In the genomic region with DNA sequence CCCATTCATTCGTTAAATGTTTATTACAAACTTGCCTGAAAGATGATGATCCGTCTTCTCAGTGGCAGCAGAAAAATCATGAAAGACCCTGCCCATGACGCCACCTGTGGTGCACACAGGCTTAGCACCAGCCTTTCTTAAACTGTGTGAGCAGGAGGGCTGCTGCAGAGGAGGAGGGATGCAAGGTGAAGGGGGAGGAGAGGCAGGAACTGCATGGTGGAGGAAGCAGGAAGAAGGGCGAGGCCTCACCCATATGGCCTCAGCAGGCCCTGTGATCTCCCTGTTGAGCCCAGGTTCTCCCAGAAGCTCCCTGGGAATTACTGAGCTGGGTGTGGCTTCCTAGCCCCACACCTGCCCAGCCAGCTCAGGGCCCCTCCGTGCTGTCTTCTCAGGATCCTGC, we compare ENCODE assay signal across 13 cellular contexts. TPM values are rescaled to one million over a fixed set of nuclear protein-coding genes. Genes with fewer than 3 reads are reported as not detected.
DNase-seq lines count a peak whose midpoint lies in the region; ATAC-seq and TF ChIP-seq lines count a peak whose summit lies in the region.
"Had no signal": no experiment of that assay in that cellular context is flagged by ENCODE, and none has a peak within 500 bp of the region (broad histone marks: within the 10 kb centered on the region; RNA-seq: fewer than 3 reads in every experiment).

No MANE protein-coding gene starts in this region.

- H3K9me3 ChIP-seq in BE2C (no peaks in the 10 kb centered on the region), OCI-LY1 (ENCODE audit: low read length) (no peaks in the 10 kb centered on the region)
- H3K9me3 ChIP-seq: esophagus muscularis mucosa had no signal

- H3K9ac ChIP-seq in OCI-LY1 (ENCODE audit: low read length) = no peak overlapping the region

- no peaks in the 10 kb centered on the region for H3F3A ChIP-seq in OCI-LY1 (ENCODE audit: insufficient read depth, low read length)

- no peaks in the 10 kb centered on the region for H3K79me2 ChIP-seq in OCI-LY1 (ENCODE audit: insufficient read depth, low read length)

- TF ChIP-seq CTCF in BE2C (IDR thresholded peaks at IDR 0.05; ENCODE audit: low read depth, low read length) = peak; percentile 18; the same call in 1 of the 2 replicates
- peak; percentile 13; the same call in 1 of the 2 replicates for TF ChIP-seq CTCF in GM12874 (IDR thresholded peaks at IDR 0.05; ENCODE audit: insufficient read depth, low read depth, low read length)
- peak; percentile 53 for TF ChIP-seq CTCF in OCI-LY1 (IDR thresholded peaks at IDR 0.05; ENCODE audit: low read length)
- no peak for TF ChIP-seq CTCF in GM10266 (IDR thresholded peaks at IDR 0.05; ENCODE audit: control insufficient read depth, insufficient read depth, low read depth, missing control alignments)

- H3K36me3 ChIP-seq in BE2C (no peaks in the 10 kb centered on the region), OCI-LY1 (ENCODE audit: insufficient read depth, low read length) (no peaks in the 10 kb centered on the region)
- H3K36me3 ChIP-seq: esophagus muscularis mucosa had no signal

- DNase-seq in BE2C (no peak), iPS-NIHi11 (ENCODE audit: low spot score) (peak; percentile 46), GM10266 (ENCODE audit: extremely low spot score) (no peak), SIG-M5 treated with dmso at 0.1 percent for 504 hours (lab: John Stamatoyannopoulos, UW; ENCODE audit: unreplicated experiment) (no peak)
- DNase-seq: immature natural killer cell, naive B cell, NCI-H1694 had no signal

- H3K4me2 ChIP-seq in OCI-LY1 (ENCODE audit: low read length) = no peak overlapping the region

- H3K4me3 ChIP-seq in BE2C (ENCODE audit: low read depth, low read length) = no peak overlapping the region
- no peak overlapping the region for H3K4me3 ChIP-seq in OCI-LY1 (ENCODE audit: low read depth, low read length, poor library complexity, severe bottlenecking)
- H3K4me3 ChIP-seq: esophagus muscularis mucosa had no signal

- H3K27ac ChIP-seq in OCI-LY1 (ENCODE audit: low read depth, low read length, poor library complexity, severe bottlenecking) = no peak overlapping the region
- H3K27ac ChIP-seq: esophagus muscularis mucosa had no signal

- no peaks in the 10 kb centered on the region for H4K20me1 ChIP-seq in OCI-LY1 (ENCODE audit: insufficient read depth, low read length)

- H3K4me1 ChIP-seq in BE2C = peaks cover 4% of the 10 kb centered on the region
- H3K4me1 ChIP-seq in OCI-LY1 (ENCODE audit: insufficient read depth, low read length, severe bottlenecking) = peaks cover 19% of the 10 kb centered on the region

- ATAC-seq in GM18505 (IDR thresholded peaks at IDR 0.05; ENCODE audit: unreplicated experiment) = no peak
- ATAC-seq in GM18861 (IDR thresholded peaks at IDR 0.05; ENCODE audit: unreplicated experiment) = no peak
- ATAC-seq: activated CD4-positive, CD25-positive, alpha-beta regulatory T cell treated with anti-CD3 and anti-CD28 coated beads, Interleukin-2, amount 50 U/mL, for 24 hours had no signal

- TF ChIP-seq POLR2A in GM18505 (IDR thresholded peaks at IDR 0.05; ENCODE audit: borderline replicate concordance, extremely low read depth, insufficient read depth, insufficient read length) = no peak

- H3K27me3 ChIP-seq in BE2C (no peaks in the 10 kb centered on the region), OCI-LY1 (ENCODE audit: insufficient read depth, low read length) (peaks cover 3% of the 10 kb centered on the region; the same call in 1 of the 2 replicates)
- H3K27me3 ChIP-seq: esophagus muscularis mucosa had no signal

- H2AFZ ChIP-seq in OCI-LY1 (ENCODE audit: low read length) = no peak overlapping the region

- no peaks in the 10 kb centered on the region for H3K9me2 ChIP-seq in OCI-LY1 (ENCODE audit: low read depth, low read length)

RNA-seq across cellular contexts. Expression of a gene that starts 25.0 kb away (rescaled TPM):
- 3.4 TPM for polyA plus RNA-seq in BE2C (2012; ENCODE audit: insufficient read depth, insufficient read length, low read depth)
- polyA plus RNA-seq: immature natural killer cell had no signal
